Comparison of ENCODE assay signal across 8 cellular contexts in genomic region chr17:51119415-51120356, GRCh38. TPM values are rescaled to one million over a fixed set of nuclear protein-coding genes. Genes with fewer than 3 reads are reported as not detected.
DNase-seq lines count a peak whose midpoint lies in the region; ATAC-seq and TF ChIP-seq lines count a peak whose summit lies in the region.

No MANE protein-coding gene starts in this region.

- H4K20me1 ChIP-seq in PC-9 (ENCODE audit: insufficient read depth) = peaks cover 30% of the 10 kb centered on the region

- H3K27ac ChIP-seq in PC-9 = peak overlapping the region; percentile 69
- peak overlapping the region; percentile 96 for H3K27ac ChIP-seq in foreskin keratinocyte
- peak overlapping the region; percentile 99 to 100 (median 99) for H3K27ac ChIP-seq in tibial nerve

- H3K4me2 ChIP-seq in PC-9 = peak overlapping the region; percentile 97

- H3K9me3 ChIP-seq in PC-9 (ENCODE audit: insufficient read depth, low read depth) = no peaks in the 10 kb centered on the region
- no peaks in the 10 kb centered on the region for H3K9me3 ChIP-seq in tibial nerve

- no peaks in the 10 kb centered on the region for H3K9me2 ChIP-seq in PC-9 (ENCODE audit: insufficient read depth)

- CTCF ChIA-PET in PC-9 (lab: Charles Lee) = interaction anchor here (0.6 to 0.7 kb wide), 2 partner anchors 34 to 534 kb away, joined by 3 to 4 read pairs; partner anchors contain the start of gene NME1

- H3K9me3 Mint-ChIP-seq in nephron progenitor cell = no peaks in the 10 kb centered on the region

- H3F3A ChIP-seq in PC-9 (ENCODE audit: insufficient read depth, low read depth) = peaks cover 36% of the 10 kb centered on the region

- peaks cover 4% of the 10 kb centered on the region for H3K27me3 Mint-ChIP-seq in nephron progenitor cell (ENCODE audit: low read depth, poor library complexity)

- H3K27me3 ChIP-seq in PC-9 (ENCODE audit: insufficient read depth, low read depth) (no peaks in the 10 kb centered on the region), foreskin keratinocyte (no peaks in the 10 kb centered on the region), tibial nerve (no peaks in the 10 kb centered on the region)

- DNase-seq in Ammon's horn (ENCODE audit: low spot score) (peak; percentile 42), PC-9 (peak; percentile 45 to 61), foreskin keratinocyte (peak; percentile 24 to 44), nephron progenitor cell (peak; percentile 57), tibial nerve (ENCODE audit: low spot score in 2 of 2) (peak; percentile 27 to 32)
- DNase-seq in activated naive CD4-positive, alpha-beta T cell treated with Interleukin-2 at 50 U/mL for 16 hours = peak; percentile 41

- no TSS peak for BruUV-seq in PC-9 (replicated peaks; lab: Mats Ljungman, UMichigan)

- H3K27ac Mint-ChIP-seq in nephron progenitor cell = peak overlapping the region; percentile 100

- peak; percentile 19 for ATAC-seq in GM18867 (IDR thresholded peaks at IDR 0.05; ENCODE audit: unreplicated experiment)
- ATAC-seq in HG03097 (IDR thresholded peaks at IDR 0.05; ENCODE audit: low FRiP score, unreplicated experiment) = peak; percentile 19
- ATAC-seq in foreskin keratinocyte = no peak

- intact Hi-C loops in PC-9 (cut with micrococcal nuclease; ENCODE audit: unreplicated experiment) = loop anchor here (2.0 kb wide), 1 partner anchor 141 kb away; the partner anchor contains the start of genes MBTD1 and UTP18

- H3K4me3 ChIP-seq in PC-9 (peak overlapping the region; percentile 95), tibial nerve (peak overlapping the region; percentile 69 to 100 (median 99))

- TF ChIP-seq CTCF in PC-9 (conservative IDR thresholded peaks at IDR 0.05) = peak; percentile 64
- TF ChIP-seq CTCF in foreskin keratinocyte (conservative IDR thresholded peaks at IDR 0.05) = peak; percentile 51
- no peak for TF ChIP-seq CTCF in nephron progenitor cell (IDR thresholded peaks at IDR 0.05)
- peak in 3 of 5 experiments; percentile 19 to 56 (median 22) for TF ChIP-seq CTCF in tibial nerve (IDR thresholded peaks at IDR 0.05)

- TF ChIP-seq EP300 in tibial nerve (IDR thresholded peaks at IDR 0.05) = peak in 1 of 2 donors; percentile 59

- peaks cover 29% of the 10 kb centered on the region for H3K4me1 ChIP-seq in PC-9 (replicated peaks; ENCODE audit: insufficient read depth)
- H3K4me1 ChIP-seq in foreskin keratinocyte = peaks cover 11% of the 10 kb centered on the region
- H3K4me1 ChIP-seq in tibial nerve = peaks cover 0 to 54% (median 26%) of the 10 kb centered on the region in 4 donors

- H3K36me3 Mint-ChIP-seq in nephron progenitor cell (ENCODE audit: low read depth) = no peaks in the 10 kb centered on the region

- TF ChIP-seq POLR2A in tibial nerve (IDR thresholded peaks at IDR 0.05) = no peak

- H3K36me3 ChIP-seq in PC-9 (ENCODE audit: low read depth) (no peaks in the 10 kb centered on the region), tibial nerve (no peaks in the 10 kb centered on the region)

- POLR2A ChIA-PET in PC-9 (lab: Charles Lee; ENCODE audit: unreplicated experiment) = interaction anchor here (0.6 kb wide), 1 partner anchor 482 kb away, joined by 19 read pairs; no protein-coding TSS in a partner anchor

- peak overlapping the region; percentile 83 for H2AFZ ChIP-seq in PC-9

- H3K4me1 Mint-ChIP-seq in nephron progenitor cell = peaks cover 46% of the 10 kb centered on the region

- 2% methylated on average over 36 to 45 of the region's 49 CpGs for WGBS in tibial nerve, 2 donors

- H3K4me3 Mint-ChIP-seq in nephron progenitor cell = peak overlapping the region; percentile 98

- H3K79me2 ChIP-seq in PC-9 (ENCODE audit: low read depth) = peaks cover 58% of the 10 kb centered on the region

RNA-seq across cellular contexts. Expression of gene SPAG9, which starts 1.0 kb away (rescaled TPM):
- 40.8 and 51.8 TPM in 2 replicates for total RNA-seq in PC-9 (2021)
- total RNA-seq in foreskin keratinocyte = 56.6 and 57.2 TPM in 2 replicates
- 10.5 and 12.6 TPM in 2 replicates for polyA plus RNA-seq in foreskin keratinocyte
- total RNA-seq in tibial nerve = 100 to 1,000 TPM; 145 to 199 (median 165) TPM

RNA-seq across cellular contexts. Expression of gene NME1, which starts 33.7 kb away (rescaled TPM):
- total RNA-seq in PC-9 (2021) (115 and 172 TPM in 2 replicates), foreskin keratinocyte (326 and 368 TPM in 2 replicates), tibial nerve (100 to 1,000 TPM in 1 of 4 donors, 10 to 100 TPM in 3; 12.7 to 105 (median 38.7) TPM)
- polyA plus RNA-seq in foreskin keratinocyte = 458 and 507 TPM in 2 replicates

RNA-seq across cellular contexts. Expression of gene NME2, which starts 46.5 kb away (rescaled TPM):
- total RNA-seq in PC-9 (2021) (600 and 826 TPM in 2 replicates), foreskin keratinocyte (1,137 TPM in 2 replicates), tibial nerve (100 to 1,000 TPM; 308 to 552 (median 417) TPM)
- 1,484 and 1,519 TPM in 2 replicates for polyA plus RNA-seq in foreskin keratinocyte
